8 cellular contexts compared by ENCODE assay signal in genomic region chr17:50956750-50957523, GRCh38.
A peak's percentile ranks its signal among the peaks of the same experiment; 100 is the strongest.
DNase-seq lines count a peak whose midpoint lies in the region; ATAC-seq and TF ChIP-seq lines count a peak whose summit lies in the region.

No MANE protein-coding gene starts in this region.

- CTCF ChIA-PET in PC-3 (lab: Charles Lee): interaction anchor here (0.6 to 1.0 kb wide), 5 partner anchors 96 to 177 kb away, joined by 3 to 11 read pairs (median 4); no protein-coding TSS in a partner anchor

- TF ChIP-seq CTCF in GM12874 (IDR thresholded peaks at IDR 0.05; ENCODE audit: insufficient read depth, low read depth, low read length): peak; percentile 84
- peak; percentile 96 for TF ChIP-seq CTCF in PC-3 (conservative IDR thresholded peaks at IDR 0.05; ENCODE audit: low read depth, low read length)
- peak; percentile 76 for TF ChIP-seq CTCF in fibroblast of pulmonary artery (IDR thresholded peaks at IDR 0.05; ENCODE audit: low read length, missing control alignments)
- peak; percentile 84 for TF ChIP-seq CTCF in osteoblast (IDR thresholded peaks at IDR 0.05; ENCODE audit: extremely low read depth, low read depth, low read length)
- peak; percentile 60 to 83 (median 73) for TF ChIP-seq CTCF in transverse colon (IDR thresholded peaks at IDR 0.05)

- H3K4me3 Mint-ChIP-seq in activated T-cell treated with anti-CD3 and anti-CD28 coated beads, Interleukin-2, amount 50 U/mL, for 72 hours: no peak overlapping the region

- H3K27me3 Mint-ChIP-seq in activated T-cell treated with anti-CD3 and anti-CD28 coated beads, Interleukin-2, amount 50 U/mL, for 72 hours (ENCODE audit: low read depth): no peaks in the 10 kb centered on the region

- H4K20me1 ChIP-seq in PC-3 (ENCODE audit: low read length): no peaks in the 10 kb centered on the region
- no peaks in the 10 kb centered on the region for H4K20me1 ChIP-seq in osteoblast (ENCODE audit: insufficient read depth, low read length)

- H3K4me2 ChIP-seq in PC-3 (ENCODE audit: low read length): no peak overlapping the region
- no peak overlapping the region for H3K4me2 ChIP-seq in osteoblast (ENCODE audit: insufficient read depth, low read length)

- H3K36me3 Mint-ChIP-seq in activated T-cell treated with anti-CD3 and anti-CD28 coated beads, Interleukin-2, amount 50 U/mL, for 72 hours (ENCODE audit: insufficient read depth in 2 of 2): no peaks in the 10 kb centered on the region

- H3K9me3 ChIP-seq in PC-3 (ENCODE audit: low read length) (no peaks in the 10 kb centered on the region), osteoblast (ENCODE audit: low read depth, low read length) (no peaks in the 10 kb centered on the region), transverse colon (no peaks in the 10 kb centered on the region)

- no peak overlapping the region for H2AFZ ChIP-seq in PC-3 (ENCODE audit: low read length)
- H2AFZ ChIP-seq in osteoblast (ENCODE audit: low read length): no peak overlapping the region

- H3K27me3 ChIP-seq in PC-3 (ENCODE audit: low read length): no peaks in the 10 kb centered on the region
- H3K27me3 ChIP-seq in osteoblast (ENCODE audit: insufficient read depth, low read length): no peaks in the 10 kb centered on the region
- H3K27me3 ChIP-seq in transverse colon: no peaks in the 10 kb centered on the region

- intact Hi-C loops in PC-3 (cut with micrococcal nuclease) (loop anchor here (1.0 kb wide), 1 partner anchor 105 kb away; no protein-coding TSS in a partner anchor), transverse colon (cut with DNase I; ENCODE audit: low total_unique reads) (loop anchor here (1.0 kb wide), 1 partner anchor 105 kb away; no protein-coding TSS in a partner anchor)

- H3K36me3 ChIP-seq in PC-3 (ENCODE audit: low read depth, low read length) (no peaks in the 10 kb centered on the region), osteoblast (ENCODE audit: insufficient read depth, low read length) (peaks cover 17% of the 10 kb centered on the region), transverse colon (peaks cover 0 to 2% (median 0%) of the 10 kb centered on the region in 4 donors)

- no peaks in the 10 kb centered on the region for H3K9me2 ChIP-seq in PC-3 (replicated peaks; ENCODE audit: low read length)

- H3K9me3 Mint-ChIP-seq in activated T-cell treated with anti-CD3 and anti-CD28 coated beads, Interleukin-2, amount 50 U/mL, for 72 hours: no peaks in the 10 kb centered on the region

- H3K4me1 ChIP-seq in PC-3 (ENCODE audit: insufficient read depth, low read length) (peaks cover 6% of the 10 kb centered on the region), osteoblast (ENCODE audit: insufficient read depth, low read length) (peaks cover 3% of the 10 kb centered on the region), transverse colon (peaks cover 7 to 28% (median 25%) of the 10 kb centered on the region in 4 donors)

- in situ Hi-C loops in transverse colon (cut with MboI; ENCODE audit: low pct_ligation_motif_present in 1 of 4, low pct_unique_long_range_greater_than_20kb in 1 of 4, low sequenced_read_pairs in 3 of 4): loop anchor here (5.0 to 25.0 kb wide), 3 partner anchors 105 to 420 kb away; partner anchors contain the start of genes EPN3 (in 1 of the 4) and SPATA20 (in 1 of the 4)

- no peak for TF ChIP-seq POLR2A in transverse colon (IDR thresholded peaks at IDR 0.05)

- POLR2A ChIA-PET in PC-3 (lab: Charles Lee; ENCODE audit: unreplicated experiment): no interaction called here

- H3K4me3 ChIP-seq in Jurkat, Clone E6-1 (ENCODE audit: low read length): no peak overlapping the region
- H3K4me3 ChIP-seq in PC-3 (ENCODE audit: low read length): no peak overlapping the region
- no peak overlapping the region for H3K4me3 ChIP-seq in fibroblast of pulmonary artery (replicated peaks; ENCODE audit: low read depth, low read length)
- no peak overlapping the region for H3K4me3 ChIP-seq in osteoblast (ENCODE audit: insufficient read depth, low read length)
- H3K4me3 ChIP-seq in transverse colon: no peak overlapping the region

- BruUV-seq in PC-3 (replicated peaks; lab: Mats Ljungman, UMichigan): no TSS peak

- no peaks in the 10 kb centered on the region for H3F3A ChIP-seq in PC-3 (ENCODE audit: low read length, unreplicated experiment)

- H3K79me2 ChIP-seq in PC-3 (ENCODE audit: low read length) (no peaks in the 10 kb centered on the region), osteoblast (ENCODE audit: insufficient read depth, low read length) (no peaks in the 10 kb centered on the region)

- no peak overlapping the region for H3K27ac Mint-ChIP-seq in activated T-cell treated with anti-CD3 and anti-CD28 coated beads, Interleukin-2, amount 50 U/mL, for 72 hours

- 20 to 48% methylated on average over 1 to 13 of the region's 13 CpGs for WGBS in transverse colon (ENCODE audit: low coverage in 1 of 2), 2 donors

- H3K27ac ChIP-seq in PC-3 (ENCODE audit: low read length) (no peak overlapping the region), osteoblast (ENCODE audit: low read depth, low read length) (no peak overlapping the region), transverse colon (peak overlapping the region in 3 of 4 donors; percentile 45 to 70 (median 57))

- DNase-seq in Jurkat, Clone E6-1 (ENCODE audit: low read depth, low spot score): peak; percentile 46
- DNase-seq in PC-3 (peak; percentile 71), fibroblast of pulmonary artery (ENCODE audit: low read depth) (peak; percentile 65), osteoblast (ENCODE audit: insufficient read length, low spot score, missing footprints) (peak; percentile 92), transverse colon (peak; percentile 68)
- peak; percentile 67 to 73 for DNase-seq in activated T-cell treated with anti-CD3 and anti-CD28 coated beads, Interleukin-2, amount 50 U/mL, for 72 hours

- H3K9ac ChIP-seq in PC-3 (ENCODE audit: low read length): no peak overlapping the region

- ATAC-seq in PC-3 (peak; percentile 70), HG02623 (IDR thresholded peaks at IDR 0.05; ENCODE audit: unreplicated experiment) (no peak)
- peak; percentile 82 to 86 for ATAC-seq in activated T-cell treated with anti-CD3 and anti-CD28 coated beads, Interleukin-2, amount 50 U/mL, for 72 hours (replicated peaks in 1 of 2)

- no peak for TF ChIP-seq EP300 in transverse colon (IDR thresholded peaks at IDR 0.05; ENCODE audit: low read depth)

- peaks cover 5% of the 10 kb centered on the region for H3K4me1 Mint-ChIP-seq in activated T-cell treated with anti-CD3 and anti-CD28 coated beads, Interleukin-2, amount 50 U/mL, for 72 hours (ENCODE audit: low read depth)

Comparison
In these comparisons a context has a peak if more than half of its experiments do, and no peak if none do; other contexts are left out.
1. H3K27ac ChIP-seq: peak in transverse colon (3 of 4); none in PC-3 (single experiment) and osteoblast (single experiment).
2. Peak in every context shown above with its lines, with median percentiles within 50 percentile points of each other: CTCF ChIP-seq and DNase-seq.